11 cellular contexts compared by ENCODE assay signal in the genomic region with DNA sequence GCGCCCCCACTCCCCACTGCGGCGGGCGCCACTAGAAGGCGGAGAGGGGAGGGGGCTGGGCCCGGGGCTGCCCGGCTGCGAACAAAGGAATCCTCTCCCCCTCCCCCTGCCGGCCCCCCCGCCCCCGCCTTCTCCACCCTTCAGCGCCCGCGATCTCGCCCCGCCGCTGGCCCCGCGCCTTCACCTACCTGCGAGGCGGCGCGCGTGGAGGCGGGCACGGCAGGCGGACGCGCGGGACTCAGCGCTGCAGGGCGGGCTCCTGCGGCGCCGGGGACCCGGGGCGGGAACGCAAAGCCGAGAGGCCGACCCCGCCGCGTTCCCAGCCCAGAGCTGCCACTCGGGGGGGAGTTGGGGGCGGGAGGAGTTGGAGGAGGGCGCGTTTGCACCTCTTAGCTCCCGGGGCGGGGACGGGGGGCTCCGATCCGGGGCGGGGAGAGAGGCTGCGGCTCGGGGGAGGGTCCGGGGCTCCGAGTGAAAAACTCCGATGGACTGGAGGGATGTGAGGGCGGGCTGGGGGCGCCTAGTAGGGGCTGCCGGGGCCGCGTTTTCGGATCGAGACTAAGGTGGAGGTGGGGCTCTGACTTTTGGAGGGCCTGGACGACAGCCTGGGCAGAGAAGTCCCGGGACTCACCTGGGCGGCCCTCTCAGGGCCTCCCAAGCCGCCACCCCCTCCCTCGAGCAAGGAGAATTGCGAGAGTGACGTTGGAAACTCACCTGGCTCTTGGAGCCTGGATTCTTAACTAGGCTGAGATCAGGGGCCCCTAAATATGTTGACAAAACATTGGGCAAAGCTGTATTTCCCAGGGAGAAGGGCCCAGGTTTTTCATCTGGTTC. TPM values are rescaled to one million over a fixed set of nuclear protein-coding genes. Genes with fewer than 3 reads are reported as not detected.
DNase-seq lines count a peak whose midpoint lies in the region; ATAC-seq and TF ChIP-seq lines count a peak whose summit lies in the region.
"Had no signal": no experiment of that assay in that cellular context is flagged by ENCODE, and none has a peak within 500 bp of the region (broad histone marks: within the 10 kb centered on the region; RNA-seq: fewer than 3 reads in every experiment).

A gene (minus strand): TSS at position 332 of the 834 bp plus-strand sequence. CDS start 2,112 bp downstream, outside the sequence.

- no peak within 1 kb of the TSS for H3K4me3 Mint-ChIP-seq in T-helper 2 cell treated with Interferon-gamma antibody and Interleukin-4, amounts not matched to agents 5 μg/mL and 100 μg/mL, for 36 hours

- 20% methylated on average over 27 of the region's 72 CpGs for WGBS in esophagus muscularis mucosa

- intact Hi-C loops in esophagus muscularis mucosa (cut with DNase I) = no loop called here

- H3K27ac ChIP-seq in esophagus muscularis mucosa (replicated peaks in 1 of 4) (no peak within 1 kb of the TSS), parathyroid adenoma (no peak within 1 kb of the TSS)
- H3K27ac ChIP-seq: 22Rv1 had no signal

- H3K9me3 ChIP-seq in esophagus muscularis mucosa (no peaks in the 10 kb centered on the region), parathyroid adenoma (ENCODE audit: control insufficient read depth, low read length) (no peaks in the 10 kb centered on the region)

- no peak for ATAC-seq in GM19452 (IDR thresholded peaks at IDR 0.05; ENCODE audit: unreplicated experiment)

- no peak within 1 kb of the TSS for H3K9ac ChIP-seq in parathyroid adenoma

- peak within 1 kb of the TSS; percentile 35 for H3K4me2 ChIP-seq in parathyroid adenoma (ENCODE audit: low read length)

- peak within 1 kb of the TSS; percentile 56 for H2AFZ ChIP-seq in parathyroid adenoma

- peaks cover 56% of the 10 kb centered on the region for H3K27me3 Mint-ChIP-seq in T-helper 2 cell treated with Interferon-gamma antibody and Interleukin-4, amounts not matched to agents 5 μg/mL and 100 μg/mL, for 36 hours (ENCODE audit: low read depth)

- TF ChIP-seq EP300 in Ishikawa (IDR thresholded peaks at IDR 0.05; ENCODE audit: borderline replicate concordance) (no peak), esophagus muscularis mucosa (IDR thresholded peaks at IDR 0.05) (no peak)

- H3K36me3 ChIP-seq in esophagus muscularis mucosa (no peaks in the 10 kb centered on the region), parathyroid adenoma (ENCODE audit: control insufficient read depth, insufficient read depth, low read length) (no peaks in the 10 kb centered on the region)

- no peak within 1 kb of the TSS for H3K27ac Mint-ChIP-seq in T-helper 2 cell treated with Interferon-gamma antibody and Interleukin-4, amounts not matched to agents 5 μg/mL and 100 μg/mL, for 36 hours

- peaks cover 0 to 75% (median 34%) of the 10 kb centered on the region in 4 donors for H3K27me3 ChIP-seq in esophagus muscularis mucosa
- peaks cover 3% of the 10 kb centered on the region for H3K27me3 ChIP-seq in parathyroid adenoma (ENCODE audit: control insufficient read depth, insufficient read depth, low read length)

- H3K4me1 ChIP-seq in esophagus muscularis mucosa = peaks cover 13 to 23% (median 20%) of the 10 kb centered on the region in 4 donors
- no peaks in the 10 kb centered on the region for H3K4me1 ChIP-seq in parathyroid adenoma

- TF ChIP-seq POLR2A in esophagus muscularis mucosa (IDR thresholded peaks at IDR 0.05; ENCODE audit: low read depth) = no peak

- DNase-seq in DMS53 (lab: John Stamatoyannopoulos, UW) = peak; percentile 46
- DNase-seq in DMS53 treated with DMSO at 0.1 percent for 48 hours (lab: John Stamatoyannopoulos, UW; ENCODE audit: unreplicated experiment) = no peak
- DNase-seq in esophagus muscularis mucosa (ENCODE audit: extremely low spot score) = no peak
- DNase-seq in T-helper 2 cell treated with Interferon-gamma antibody and Interleukin-4, amounts not matched to agents 5 μg/mL and 100 μg/mL, for 36 hours (ENCODE audit: low spot score) = no peak
- DNase-seq in effector CD8-positive, alpha-beta T cell (lab: John Stamatoyannopoulos, UW) = no peak
- DNase-seq: foreskin fibroblast had no signal

- no peaks in the 10 kb centered on the region for H3K79me2 ChIP-seq in parathyroid adenoma

- TF ChIP-seq CTCF in esophagus muscularis mucosa (IDR thresholded peaks at IDR 0.05) (no peak), parathyroid adenoma (IDR thresholded peaks at IDR 0.05) (no peak)

- peak within 1 kb of the TSS; percentile 28 to 50 (median 35) for H3K4me3 ChIP-seq in esophagus muscularis mucosa
- no peak within 1 kb of the TSS for H3K4me3 ChIP-seq in parathyroid adenoma (ENCODE audit: low read depth, low read length)

- H3K36me3 Mint-ChIP-seq in T-helper 2 cell treated with Interferon-gamma antibody and Interleukin-4, amounts not matched to agents 5 μg/mL and 100 μg/mL, for 36 hours (ENCODE audit: low read depth) = no peaks in the 10 kb centered on the region

- H3K4me1 Mint-ChIP-seq in T-helper 2 cell treated with Interferon-gamma antibody and Interleukin-4, amounts not matched to agents 5 μg/mL and 100 μg/mL, for 36 hours (ENCODE audit: low read depth) = no peaks in the 10 kb centered on the region

- H3K9me3 Mint-ChIP-seq in T-helper 2 cell treated with Interferon-gamma antibody and Interleukin-4, amounts not matched to agents 5 μg/mL and 100 μg/mL, for 36 hours = no peaks in the 10 kb centered on the region

- TF ChIP-seq RAD21 in Ishikawa (IDR thresholded peaks at IDR 0.05; ENCODE audit: low read depth) = no peak

TF ChIP-seq in Ishikawa, 13 proteins besides CTCF, POLR2A, EP300 and RAD21:
- TF ChIP-seq ZBTB7A (IDR thresholded peaks at IDR 0.05; ENCODE audit: low read depth) (peak; percentile 26; the same call in 1 of the 2 replicates), FOXM1 (IDR thresholded peaks at IDR 0.05; ENCODE audit: borderline replicate concordance, low read depth) (no peak), TAF1 (IDR thresholded peaks at IDR 0.05; ENCODE audit: low read depth) (no peak), YY1 (IDR thresholded peaks at IDR 0.05; ENCODE audit: low read depth) (no peak)
- TF ChIP-seq, protein P1, sequence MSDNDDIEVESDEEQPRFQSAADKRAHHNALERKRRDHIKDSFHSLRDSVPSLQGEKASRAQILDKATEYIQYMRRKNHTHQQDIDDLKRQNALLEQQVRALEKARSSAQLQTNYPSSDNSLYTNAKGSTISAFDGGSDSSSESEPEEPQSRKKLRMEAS (IDR thresholded peaks at IDR 0.05) = no peak
TF ChIP-seq in Ishikawa: peak in this region for 1.

RNA-seq across cellular contexts. Expression of the gene that starts here (rescaled TPM):
- total RNA-seq in esophagus muscularis mucosa = under 1 TPM in 1 of 4 donors, not detected in 3; under 0.01 TPM
- total RNA-seq: subcutaneous adipose tissue had no signal
